Comparison of ENCODE assay signal across 8 cellular contexts in genomic region chr5:96934695-96935555, GRCh38. TPM values are rescaled to one million over a fixed set of nuclear protein-coding genes. Genes with fewer than 3 reads are reported as not detected.
A peak's percentile ranks its signal among the peaks of the same experiment; 100 is the strongest.
DNase-seq lines count a peak whose midpoint lies in the region; ATAC-seq and TF ChIP-seq lines count a peak whose summit lies in the region.

No MANE protein-coding gene starts in this region.

- H3K9ac ChIP-seq in Loucy (ENCODE audit: low read depth, low read length, poor library complexity, severe bottlenecking), result peak overlapping the region; percentile 95

- peak overlapping the region; percentile 87 for H2AFZ ChIP-seq in Loucy (ENCODE audit: low read length)

- peaks cover 10% of the 10 kb centered on the region for H3K27me3 ChIP-seq in H7 (ENCODE audit: control insufficient read depth, insufficient read depth, low read length)
- no peaks in the 10 kb centered on the region for H3K27me3 ChIP-seq in Loucy (ENCODE audit: insufficient read depth, low read length, poor library complexity, severe bottlenecking)
- H3K27me3 ChIP-seq in RWPE2 (ENCODE audit: insufficient read depth, poor library complexity, severe bottlenecking), result no peaks in the 10 kb centered on the region

- peak overlapping the region; percentile 92 for H3K4me3 Mint-ChIP-seq in nephron progenitor cell
- H3K4me3 Mint-ChIP-seq in stimulated activated naive CD8-positive, alpha-beta T cell treated with anti-CD3 and anti-CD28 coated beads, Interleukin-15, Interleukin-2, amounts not matched to agents 100 ng/mL and 50 ng/mL, for 24 hours, result peak overlapping the region; percentile 86

- peaks cover 31% of the 10 kb centered on the region for H4K20me1 ChIP-seq in Loucy (ENCODE audit: insufficient read depth, low read length, poor library complexity, severe bottlenecking)

- peak overlapping the region; percentile 87 for H3K27ac ChIP-seq in RWPE2 (ENCODE audit: poor library complexity, severe bottlenecking)

- peak overlapping the region; percentile 94 for H3K4me2 ChIP-seq in Loucy (ENCODE audit: low read depth, low read length, poor library complexity, severe bottlenecking)

- 0 out of 2 replicates have a peak, but pooled peaks have one; percentile 20 for TF ChIP-seq CTCF in Loucy (conservative IDR thresholded peaks at IDR 0.05; ENCODE audit: low read length)
- TF ChIP-seq CTCF in RWPE2 (IDR thresholded peaks at IDR 0.05; ENCODE audit: poor library complexity, severe bottlenecking), result no peak
- no peak for TF ChIP-seq CTCF in nephron progenitor cell (IDR thresholded peaks at IDR 0.05)

- H3K9me3 Mint-ChIP-seq in nephron progenitor cell, result no peaks in the 10 kb centered on the region
- no peaks in the 10 kb centered on the region for H3K9me3 Mint-ChIP-seq in stimulated activated naive CD8-positive, alpha-beta T cell treated with anti-CD3 and anti-CD28 coated beads, Interleukin-15, Interleukin-2, amounts not matched to agents 100 ng/mL and 50 ng/mL, for 24 hours

- peaks cover 27% of the 10 kb centered on the region for H3K27me3 Mint-ChIP-seq in nephron progenitor cell (ENCODE audit: low read depth, poor library complexity)
- no peaks in the 10 kb centered on the region for H3K27me3 Mint-ChIP-seq in stimulated activated naive CD8-positive, alpha-beta T cell treated with anti-CD3 and anti-CD28 coated beads, Interleukin-15, Interleukin-2, amounts not matched to agents 100 ng/mL and 50 ng/mL, for 24 hours

- no peaks in the 10 kb centered on the region for H3K36me3 Mint-ChIP-seq in nephron progenitor cell (ENCODE audit: low read depth)
- peaks cover 9% of the 10 kb centered on the region for H3K36me3 Mint-ChIP-seq in stimulated activated naive CD8-positive, alpha-beta T cell treated with anti-CD3 and anti-CD28 coated beads, Interleukin-15, Interleukin-2, amounts not matched to agents 100 ng/mL and 50 ng/mL, for 24 hours (ENCODE audit: low read depth)

- H3K79me2 ChIP-seq in Loucy (ENCODE audit: insufficient read depth, low read length), result peaks cover 83% of the 10 kb centered on the region

- H3K27ac Mint-ChIP-seq in nephron progenitor cell, result peak overlapping the region; percentile 99
- H3K27ac Mint-ChIP-seq in stimulated activated naive CD8-positive, alpha-beta T cell treated with anti-CD3 and anti-CD28 coated beads, Interleukin-15, Interleukin-2, amounts not matched to agents 100 ng/mL and 50 ng/mL, for 24 hours, result peak overlapping the region; percentile 96

- ATAC-seq in RWPE2 (ENCODE audit: low read depth), result peak; percentile 78

- H3K4me1 ChIP-seq in Loucy (ENCODE audit: insufficient read depth, low read length, poor library complexity, severe bottlenecking) (peaks cover 70% of the 10 kb centered on the region), RWPE2 (ENCODE audit: insufficient read depth, poor library complexity, severe bottlenecking) (peaks cover 27% of the 10 kb centered on the region)

- no peaks in the 10 kb centered on the region for H3K9me3 ChIP-seq in Loucy (ENCODE audit: insufficient read depth, low read depth, low read length)
- no peaks in the 10 kb centered on the region for H3K9me3 ChIP-seq in RWPE2 (ENCODE audit: severe bottlenecking)

- H3K36me3 ChIP-seq in H7 (replicated peaks; ENCODE audit: control insufficient read depth, insufficient read depth, low read length), result no peaks in the 10 kb centered on the region
- no peaks in the 10 kb centered on the region for H3K36me3 ChIP-seq in Loucy (ENCODE audit: insufficient read depth, low read length)
- no peaks in the 10 kb centered on the region for H3K36me3 ChIP-seq in RWPE2 (ENCODE audit: low read depth)

- H3F3A ChIP-seq in Loucy (ENCODE audit: low read depth), result 0 out of 2 replicates have a peak, but pooled peaks cover 3% of the 10 kb centered on the region

- DNase-seq in ELF-1 (ENCODE audit: low read depth, low spot score) (peak; percentile 96), H7 (peak; percentile 88), RWPE2 (ENCODE audit: low spot score) (peak; percentile 94), fibroblast of the conjunctiva (ENCODE audit: low read depth) (peak; percentile 90), nephron progenitor cell (peak; percentile 88)
- peak; percentile 97 for DNase-seq in activated effector memory CD4-positive, alpha-beta T cell treated with anti-CD3 and anti-CD28 coated beads, Interleukin-2, amount 50 U/mL, for 16 hours

- peaks cover 53% of the 10 kb centered on the region for H3K4me1 Mint-ChIP-seq in nephron progenitor cell
- peaks cover 79% of the 10 kb centered on the region for H3K4me1 Mint-ChIP-seq in stimulated activated naive CD8-positive, alpha-beta T cell treated with anti-CD3 and anti-CD28 coated beads, Interleukin-15, Interleukin-2, amounts not matched to agents 100 ng/mL and 50 ng/mL, for 24 hours (ENCODE audit: low read depth)

- H3K4me3 ChIP-seq in H7 (ENCODE audit: insufficient read depth, low read depth, low read length), result peak overlapping the region; percentile 91
- peak overlapping the region; percentile 83 for H3K4me3 ChIP-seq in Loucy (ENCODE audit: low read length, poor library complexity, severe bottlenecking)
- H3K4me3 ChIP-seq in RWPE2 (ENCODE audit: severe bottlenecking), result peak overlapping the region; percentile 62

- H3K9me2 ChIP-seq in Loucy (replicated peaks; ENCODE audit: low read depth, low read length), result no peaks in the 10 kb centered on the region

RNA-seq across cellular contexts. Expression of gene LNPEP, which starts 1.0 kb away (rescaled TPM):
- 2.8 and 3.7 TPM in 2 replicates for total RNA-seq in H7 (2014; rRNA removed; shearing (Covaris generic))

RNA-seq across cellular contexts. Expression of gene ERAP2, which starts 58.6 kb away (rescaled TPM):
- total RNA-seq in H7 (2014; rRNA removed; shearing (Covaris generic)), result 0.67 TPM in 1 of 2 replicates, not detected in the other

Comparison
In these comparisons a context has a peak if more than half of its experiments do, and no peak if none do; other contexts are left out.
1. Peak in every context shown above with its lines: DNase-seq, ATAC-seq, H3K4me3 ChIP-seq and H3K27ac ChIP-seq.